ENCODE assay signal across 11 cellular contexts in genomic region chr11:65649656-65650546, GRCh38. TPM values are rescaled to one million over a fixed set of nuclear protein-coding genes. Genes with fewer than 3 reads are reported as not detected.
DNase-seq lines count a peak whose midpoint lies in the region; ATAC-seq and TF ChIP-seq lines count a peak whose summit lies in the region.
"Had no signal": no experiment of that assay in that cellular context is flagged by ENCODE, and none has a peak within 500 bp of the region (broad histone marks: within the 10 kb centered on the region; RNA-seq: fewer than 3 reads in every experiment).

No MANE protein-coding gene starts in this region.

- H2AFZ ChIP-seq in IMR-90 (replicated peaks; ENCODE audit: low read length, poor library complexity) = no peak overlapping the region

- no peak overlapping the region for H3K56ac ChIP-seq in IMR-90 (ENCODE audit: extremely low read depth, insufficient read depth, low read length)

- no peak overlapping the region for H2BK120ac ChIP-seq in IMR-90 (ENCODE audit: low read depth, low read length)

- peaks cover 4% of the 10 kb centered on the region; the same call in 1 of the 2 replicates for H4K20me1 ChIP-seq in IMR-90 (ENCODE audit: insufficient read depth, low read length)

- BruUV-seq in IMR-90 (replicated peaks; lab: Mats Ljungman, UMichigan) = no TSS peak

- H3K4me1 ChIP-seq in IMR-90 (ENCODE audit: control insufficient read depth, insufficient read depth, low read length) (peaks cover 21% of the 10 kb centered on the region), esophagus squamous epithelium (peaks cover 43 to 94% (median 47%) of the 10 kb centered on the region in 3 donors)

- TF ChIP-seq POLR2A in IMR-90 (IDR thresholded peaks at IDR 0.05; ENCODE audit: low read depth, low read length) (no peak), esophagus squamous epithelium (IDR thresholded peaks at IDR 0.05) (no peak)

- peak overlapping the region; percentile 51 for H2AK9ac ChIP-seq in IMR-90 (replicated peaks; ENCODE audit: low read depth, low read length, poor library complexity)

- DNase-seq in IMR-90 (no peak), esophagus squamous epithelium (lab: John Stamatoyannopoulos, UW) (no peak), posterior vena cava (ENCODE audit: low spot score) (peak; percentile 78), NOMO-1 treated with dmso at 0.1 percent for 144 hours (lab: John Stamatoyannopoulos, UW; ENCODE audit: unreplicated experiment) (no peak), NCI-H526 treated with DMSO at 0.1 percent for 48 hours (lab: John Stamatoyannopoulos, UW) (no peak), HuH-7.5 (ENCODE audit: low spot score) (no peak)
- DNase-seq in effector CD4-positive, alpha-beta T cell = no peak
- DNase-seq: NCI-H82, thyroid gland had no signal

- peaks cover 23% of the 10 kb centered on the region for H3K9me1 ChIP-seq in IMR-90 (ENCODE audit: insufficient read depth, low read length)

- no peak overlapping the region for H3K4me2 ChIP-seq in IMR-90 (ENCODE audit: low read depth, low read length)

- intact Hi-C loops in IMR-90 (cut with micrococcal nuclease) = no loop called here
- intact Hi-C loops in esophagus squamous epithelium (cut with DNase I) = no loop called here
- intact Hi-C loops in posterior vena cava (cut with DNase I) = no loop called here

- H3K23ac ChIP-seq in IMR-90 (ENCODE audit: low read depth, low read length) = no peak overlapping the region

- CTCF ChIA-PET in IMR-90 (lab: Yijun Ruan, JAX) = no interaction called here

- H3K14ac ChIP-seq in IMR-90 (replicated peaks; ENCODE audit: low read depth, low read length) = no peak overlapping the region

- H3K36me3 ChIP-seq in IMR-90 (ENCODE audit: control insufficient read depth, insufficient read depth, low read length) = peaks cover 24% of the 10 kb centered on the region
- H3K36me3 ChIP-seq in esophagus squamous epithelium = peaks cover 7 to 76% (median 9%) of the 10 kb centered on the region in 3 donors

- WGBS in IMR-90 (ENCODE audit: extremely low coverage in 2 of 2, insufficient read length in 1 of 2), 2 experiments = 88% methylated on average over 9 of the region's 16 CpGs; no CpG with 5 or more reads in 1 of the 2 experiments
- WGBS in esophagus squamous epithelium, 2 donors = 56 to 84% methylated on average over 3 to 6 of the region's 16 CpGs

- H3K9me3 ChIP-seq in IMR-90 (ENCODE audit: control insufficient read depth, insufficient read depth, low read length) = no peaks in the 10 kb centered on the region
- no peaks in the 10 kb centered on the region for H3K9me3 ChIP-seq in esophagus squamous epithelium
- H3K9me3 ChIP-seq: HAP-1, thyroid gland had no signal

- H3K4me3 ChIP-seq in IMR-90 (ENCODE audit: insufficient read depth, low read depth, low read length) = no peak overlapping the region
- peak overlapping the region in 2 of 4 donors; percentile 6 to 9 for H3K4me3 ChIP-seq in esophagus squamous epithelium
- H3K4me3 ChIP-seq: HAP-1, thyroid gland had no signal

- no peak overlapping the region for H2BK5ac ChIP-seq in IMR-90 (ENCODE audit: low read depth, low read length, poor library complexity, severe bottlenecking)

- POLR2A ChIA-PET in IMR-90 (lab: Charles Lee; ENCODE audit: unreplicated experiment) = no interaction called here

- no peak overlapping the region for H4K91ac ChIP-seq in IMR-90 (ENCODE audit: insufficient read depth, low read depth, low read length)

- no peak overlapping the region for H2BK15ac ChIP-seq in IMR-90 (ENCODE audit: low read depth, low read length)

- no peak overlapping the region for H3K4ac ChIP-seq in IMR-90 (ENCODE audit: low read depth, low read length)

- no peak overlapping the region for H2BK20ac ChIP-seq in IMR-90 (ENCODE audit: low read depth, low read length)

- H3K27ac ChIP-seq in C4-2B (peak overlapping the region; percentile 80), IMR-90 (ENCODE audit: insufficient read depth, low read length) (no peak overlapping the region), esophagus squamous epithelium (peak overlapping the region; percentile 91 to 97 (median 94))
- H3K27ac ChIP-seq: thyroid gland had no signal

- no peak for ATAC-seq in IMR-90 (ENCODE audit: low read depth)

- peaks cover 11 to 36% of the 10 kb centered on the region in 2 experiments; a peak in 3 of 4 replicates for H3K79me1 ChIP-seq in IMR-90 (ENCODE audit: low read depth in 1 of 2, low read length in 2 of 2)

- H3K18ac ChIP-seq in IMR-90 (ENCODE audit: low read depth, low read length) = no peak overlapping the region

- no peak overlapping the region for H4K5ac ChIP-seq in IMR-90 (ENCODE audit: low read depth, low read length)

- H3K27me3 ChIP-seq in IMR-90 (ENCODE audit: control insufficient read depth, insufficient read depth, low read length) (no peaks in the 10 kb centered on the region), esophagus squamous epithelium (no peaks in the 10 kb centered on the region)
- H3K27me3 ChIP-seq: thyroid gland had no signal

- H4K8ac ChIP-seq in IMR-90 (ENCODE audit: low read depth in 2 of 2, low read length in 2 of 2) = no peak overlapping the region

- no peak for TF ChIP-seq RAD21 in IMR-90 (IDR thresholded peaks at IDR 0.05; ENCODE audit: low read length)

- in situ Hi-C loops in IMR-90 (cut with MboI; ENCODE audit: low sequenced_read_pairs) = no loop called here

- H2AK5ac ChIP-seq in IMR-90 (ENCODE audit: low read depth, low read length) = no peak overlapping the region

- H3K9ac ChIP-seq in IMR-90 (ENCODE audit: low read depth, low read length) = no peak overlapping the region

- TF ChIP-seq CTCF in C4-2B (conservative IDR thresholded peaks at IDR 0.05) (no peak), IMR-90 (conservative IDR thresholded peaks at IDR 0.05; ENCODE audit: low read depth, low read length) (no peak), esophagus squamous epithelium (IDR thresholded peaks at IDR 0.05) (no peak)

- dilution Hi-C loops in IMR-90 (cut with HindIII; ENCODE audit: low sequenced_read_pairs, unreplicated experiment) = no loop called here

TF ChIP-seq in IMR-90, 13 proteins besides CTCF, POLR2A, EP300 and RAD21:
- TF ChIP-seq RCOR1 (IDR thresholded peaks at IDR 0.05; ENCODE audit: insufficient replicate concordance, low read length) (no peak), NFE2L2 (IDR thresholded peaks at IDR 0.05; ENCODE audit: low read depth, low read length) (no peak), USF2 (IDR thresholded peaks at IDR 0.05; ENCODE audit: low read depth, low read length) (no peak), ELK1 (IDR thresholded peaks at IDR 0.05; ENCODE audit: borderline replicate concordance, low read depth, low read length) (no peak), CHD1 (IDR thresholded peaks at IDR 0.05; ENCODE audit: low read depth, low read length) (no peak), SMC3 (IDR thresholded peaks at IDR 0.05; ENCODE audit: low read depth, low read length) (no peak), MAFK (IDR thresholded peaks at IDR 0.05; ENCODE audit: low read depth, low read length) (no peak)

RNA-seq across cellular contexts. Expression of gene SIPA1, which starts 12.0 kb away (rescaled TPM):
- total RNA-seq in IMR-90 (2012; rRNA removed) (10.6 and 11.4 TPM in 2 replicates), esophagus squamous epithelium (10 to 100 TPM in 3 of 4 donors, 1 to 10 TPM in 1; 7.8 to 29.2 (median 27.5) TPM), posterior vena cava (10 to 100 TPM; 62.9 to 64.2 TPM)
- 39.7 and 44.3 TPM in 2 replicates for polyA plus RNA-seq in IMR-90 (2012; rRNA removed)
- polyA plus RNA-seq in IMR-90 (2012; cell fraction: cytosol; rRNA removed) = 22.9 and 41.1 TPM in 2 replicates
- polyA plus RNA-seq in IMR-90 (2012; cell fraction: nucleus; rRNA removed; ENCODE audit: low replicate concordance) = 52.9 and 173 TPM in 2 replicates

RNA-seq across cellular contexts. Expression of gene RELA, which starts 12.8 kb away (rescaled TPM):
- total RNA-seq in IMR-90 (2012; rRNA removed) = 8.6 and 8.9 TPM in 2 replicates
- polyA plus RNA-seq in IMR-90 (2012; rRNA removed) = 51.0 and 53.0 TPM in 2 replicates
- 43.5 and 58.1 TPM in 2 replicates for polyA plus RNA-seq in IMR-90 (2012; cell fraction: cytosol; rRNA removed)
- 107 and 159 TPM in 2 replicates for polyA plus RNA-seq in IMR-90 (2012; cell fraction: nucleus; rRNA removed; ENCODE audit: low replicate concordance)
- 10 to 100 TPM; 29.4 to 49.4 (median 47.5) TPM for total RNA-seq in esophagus squamous epithelium
- 10 to 100 TPM; 57.6 to 80.8 TPM for total RNA-seq in posterior vena cava

RNA-seq across cellular contexts. Expression of gene PCNX3, which starts 34.3 kb away (rescaled TPM):
- total RNA-seq in IMR-90 (2012; rRNA removed) (5.6 and 5.8 TPM in 2 replicates), esophagus squamous epithelium (10 to 100 TPM; 24.0 to 40.0 (median 30.9) TPM), posterior vena cava (10 to 100 TPM; 21.3 to 22.6 TPM)
- polyA plus RNA-seq in IMR-90 (2012; rRNA removed) = 33.2 and 40.4 TPM in 2 replicates
- 20.0 and 31.2 TPM in 2 replicates for polyA plus RNA-seq in IMR-90 (2012; cell fraction: cytosol; rRNA removed)
- polyA plus RNA-seq in IMR-90 (2012; cell fraction: nucleus; rRNA removed; ENCODE audit: low replicate concordance) = 56.4 and 185 TPM in 2 replicates

RNA-seq across cellular contexts. Expression of gene MAP3K11, which starts 35.9 kb away (rescaled TPM):
- total RNA-seq in IMR-90 (2012; rRNA removed) (16.7 and 17.7 TPM in 2 replicates), esophagus squamous epithelium (10 to 100 TPM; 27.5 to 33.0 (median 30.4) TPM), posterior vena cava (10 to 100 TPM; 39.1 to 46.3 TPM)
- polyA plus RNA-seq in IMR-90 (2012; rRNA removed) = 37.5 and 52.0 TPM in 2 replicates
- 29.9 and 39.6 TPM in 2 replicates for polyA plus RNA-seq in IMR-90 (2012; cell fraction: cytosol; rRNA removed)
- 57.5 and 129 TPM in 2 replicates for polyA plus RNA-seq in IMR-90 (2012; cell fraction: nucleus; rRNA removed; ENCODE audit: low replicate concordance)

RNA-seq across cellular contexts. Expression of gene KCNK7, which starts 54.3 kb away (rescaled TPM):
- total RNA-seq in IMR-90 (2012; rRNA removed) (not detected in 2 replicates), esophagus squamous epithelium (10 to 100 TPM in 3 of 4 donors, 1 to 10 TPM in 1; 5.5 to 22.5 (median 15.2) TPM), posterior vena cava (under 1 TPM; 0.65 to 0.71 TPM)
- polyA plus RNA-seq in IMR-90 (2012; rRNA removed) = 0.09 and 0.34 TPM in 2 replicates
- 0.08 and 0.13 TPM in 2 replicates for polyA plus RNA-seq in IMR-90 (2012; cell fraction: cytosol; rRNA removed)
- polyA plus RNA-seq in IMR-90 (2012; cell fraction: nucleus; rRNA removed; ENCODE audit: low replicate concordance) = 0.89 and 3.2 TPM in 2 replicates
